Comparison of ENCODE assay signal across 25 cellular contexts in genomic region chr15:73361331-73361730, GRCh38. TPM values are rescaled to one million over a fixed set of nuclear protein-coding genes. Genes with fewer than 3 reads are reported as not detected.
DNase-seq lines count a peak whose midpoint lies in the region; ATAC-seq, FAIRE-seq and TF ChIP-seq lines count a peak whose summit lies in the region.
"Had no signal": no experiment of that assay in that cellular context is flagged by ENCODE, and none has a peak within 500 bp of the region (broad histone marks: within the 10 kb centered on the region; RNA-seq: fewer than 3 reads in every experiment).

No MANE protein-coding gene starts in this region.

- peak overlapping the region; percentile 38 for H3K27ac ChIP-seq in cardiac muscle cell
- no peak overlapping the region for H3K27ac ChIP-seq in H1 (ENCODE audit: low read depth, low read length)
- no peak overlapping the region for H3K27ac ChIP-seq in osteoblast (ENCODE audit: low read depth, low read length)
- H3K27ac ChIP-seq: A549 had no signal

- H2BK5ac ChIP-seq in H1 (ENCODE audit: low read depth, low read length) = no peak overlapping the region

- intact Hi-C loops in left ventricle myocardium superior (cut with micrococcal nuclease) = no loop called here

- TF ChIP-seq EP300 in H1 (IDR thresholded peaks at IDR 0.05; ENCODE audit: borderline replicate concordance in 1 of 2, low read depth in 2 of 2, low read length in 2 of 2) = no peak

- TF ChIP-seq CTCF in cardiac muscle cell (IDR thresholded peaks at IDR 0.05; ENCODE audit: low read depth, low read length) (no peak), H1 (IDR thresholded peaks at IDR 0.05; ENCODE audit: control extremely low read depth in 1 of 3, insufficient read depth in 1 of 3, low read depth in 1 of 3, low read length in 3 of 3) (no peak), osteoblast (IDR thresholded peaks at IDR 0.05; ENCODE audit: extremely low read depth, low read depth, low read length) (no peak)

- no peaks in the 10 kb centered on the region for H3K9me3 ChIP-seq in cardiac muscle cell (ENCODE audit: low read depth)
- H3K9me3 ChIP-seq in H1 (ENCODE audit: insufficient read depth in 2 of 2, low read depth in 1 of 2, low read length in 1 of 2) = no peaks in the 10 kb centered on the region
- H3K9me3 ChIP-seq in iPS-15b (ENCODE audit: control insufficient read depth, insufficient read depth, low read length) = no peaks in the 10 kb centered on the region
- H3K9me3 ChIP-seq in osteoblast (ENCODE audit: low read depth, low read length) = no peaks in the 10 kb centered on the region
- H3K9me3 ChIP-seq: A549 had no signal

- H4K5ac ChIP-seq in H1 (ENCODE audit: insufficient read length, low read depth, low read length) = no peak overlapping the region

- CTCF ChIA-PET in H1 (lab: Charles Lee; ENCODE audit: partially characterized antibody) = interaction anchor here (0.9 to 1.4 kb wide), 3 partner anchors 27 to 103 kb away, joined by 3 to 4 read pairs (median 4); no protein-coding TSS in a partner anchor

- H4K91ac ChIP-seq in H1 (replicated peaks; ENCODE audit: insufficient read length, low read length) = no peak overlapping the region

- FAIRE-seq in H1 (lab: Jason Lieb, UNC) = no peak
- FAIRE-seq: A549, G401.6, GM12892, GM19239 had no signal

- H3K9ac ChIP-seq in H1 (replicated peaks in 1 of 4; ENCODE audit: extremely low read depth in 1 of 4, low read depth in 3 of 4, low read length in 3 of 4) (no peak overlapping the region; a peak in 1 of 7 replicates), iPS-15b (ENCODE audit: low read depth, low read length) (peak overlapping the region; percentile 24)

- H2BK120ac ChIP-seq in H1 (replicated peaks; ENCODE audit: low read depth, low read length) = no peak overlapping the region

- peaks cover 0 to 94% of the 10 kb centered on the region in 2 experiments; a peak in 2 of 4 replicates for H3K79me2 ChIP-seq in H1 (ENCODE audit: control insufficient read depth in 1 of 2, insufficient read depth in 2 of 2, low read length in 2 of 2)
- no peaks in the 10 kb centered on the region for H3K79me2 ChIP-seq in osteoblast (ENCODE audit: insufficient read depth, low read length)

- DNase-seq in cardiac muscle cell (ENCODE audit: low read depth in 1 of 2, low spot score in 1 of 2) (peak in 1 of 2 donors; percentile 29), left ventricle myocardium superior (no peak), H1 (ENCODE audit: low read depth in 1 of 2, low spot score in 2 of 2) (no peak), osteoblast (ENCODE audit: insufficient read length, low spot score, missing footprints) (peak; percentile 80)
- DNase-seq in activated T-cell treated with anti-CD3 and anti-CD28 coated beads, Interleukin-2, amount 50 U/mL, for 48 hours = no peak
- DNase-seq: 8988T; ACHN; AML-193; Calu3; CD4-positive, alpha-beta memory T cell; COR-L47; DMS53; DMS79 treated with DMSO at 0.1 percent for 48 hours; GOT3; H9 had no signal

- ATAC-seq in left ventricle myocardium superior (no peak), GM19463 (IDR thresholded peaks at IDR 0.05; ENCODE audit: unreplicated experiment) (no peak), GM18861 (IDR thresholded peaks at IDR 0.05; ENCODE audit: unreplicated experiment) (no peak)
- ATAC-seq: A549, HCT116 had no signal

- H3K4me1 ChIP-seq in cardiac muscle cell (ENCODE audit: low read depth) (peaks cover 84% of the 10 kb centered on the region), H1 (replicated peaks in 1 of 4; ENCODE audit: control insufficient read depth in 3 of 4, insufficient read depth in 4 of 4, low read length in 3 of 4) (peaks cover 6 to 34% (median 19%) of the 10 kb centered on the region in 4 experiments), iPS-15b (ENCODE audit: control insufficient read depth, insufficient read depth, low read length) (peaks cover 12% of the 10 kb centered on the region), osteoblast (ENCODE audit: insufficient read depth, low read length) (no peaks in the 10 kb centered on the region)
- H3K4me1 ChIP-seq: A549 had no signal

- H3K18ac ChIP-seq in H1 (ENCODE audit: extremely low read depth, low read length) = no peak overlapping the region

- WGBS in H1 (ENCODE audit: extremely low coverage in 1 of 2, insufficient coverage in 1 of 2, insufficient read length in 1 of 2, insufficient replicate concordance in 2 of 2, low coverage in 1 of 2, low lambda C conversion rate in 2 of 2, missing lambda C conversion rate in 1 of 2), 2 experiments = 91% methylated on average over 6 of the region's 7 CpGs; no CpG with 5 or more reads in 1 of the 2 experiments

- H2BK20ac ChIP-seq in H1 (ENCODE audit: low read length) = no peak overlapping the region

- 0 out of 2 replicates have a peak overlapping the region, but pooled peaks have one; percentile 34 for H2AK5ac ChIP-seq in H1 (ENCODE audit: low read depth, low read length)

- no peak overlapping the region for H4K8ac ChIP-seq in H1 (ENCODE audit: extremely low read depth, insufficient read depth, low read length)

- H2AFZ ChIP-seq in H1 (ENCODE audit: low read length) (no peak overlapping the region), osteoblast (ENCODE audit: low read length) (no peak overlapping the region)

- H3K27me3 ChIP-seq in cardiac muscle cell (no peaks in the 10 kb centered on the region), H1 (replicated peaks in 1 of 4; ENCODE audit: control insufficient read depth in 3 of 4, extremely low read depth in 1 of 4, insufficient read depth in 3 of 4, low read length in 3 of 4) (no peaks in the 10 kb centered on the region), iPS-15b (ENCODE audit: control insufficient read depth, insufficient read depth, low read length) (peaks cover under 1% of the 10 kb centered on the region), osteoblast (ENCODE audit: insufficient read depth, low read length) (peaks cover 30% of the 10 kb centered on the region)

- no peak overlapping the region for H3K14ac ChIP-seq in H1 (ENCODE audit: insufficient read length)

- H3K23me2 ChIP-seq in H1 (ENCODE audit: low read depth, low read length) = no peaks in the 10 kb centered on the region; the same call in 1 of the 2 replicates

- H3K4me3 ChIP-seq in cardiac muscle cell (peak overlapping the region; percentile 80), H1 (ENCODE audit: extremely low read depth in 1 of 4, insufficient read depth in 2 of 4, low read depth in 3 of 4, low read length in 4 of 4) (no peak overlapping the region), iPS-15b (ENCODE audit: low read depth, low read length) (no peak overlapping the region), osteoblast (ENCODE audit: insufficient read depth, low read length) (no peak overlapping the region)
- H3K4me3 ChIP-seq: A549 had no signal

- H3K4ac ChIP-seq in H1 (replicated peaks; ENCODE audit: insufficient read length, low read depth, low read length) = no peak overlapping the region

- H2BK12ac ChIP-seq in H1 (ENCODE audit: low read depth, low read length) = no peak overlapping the region; the same call in 1 of the 2 replicates

- no peak for TF ChIP-seq RAD21 in H1 (IDR thresholded peaks at IDR 0.05 in 1 of 2, conservative IDR thresholded peaks at IDR 0.05 in 1 of 2; ENCODE audit: low read depth in 2 of 2, low read length in 2 of 2)

- H3K4me2 ChIP-seq in H1 (ENCODE audit: insufficient read depth in 1 of 2, low read depth in 2 of 2, low read length in 2 of 2) (no peak overlapping the region), osteoblast (ENCODE audit: insufficient read depth, low read length) (no peak overlapping the region)
- H3K4me2 ChIP-seq: A549 had no signal

- H3K36me3 ChIP-seq in cardiac muscle cell (no peaks in the 10 kb centered on the region), H1 (ENCODE audit: control insufficient read depth in 2 of 4, insufficient read depth in 4 of 4, low read length in 3 of 4) (no peaks in the 10 kb centered on the region), iPS-15b (ENCODE audit: control insufficient read depth, insufficient read depth, low read length) (peaks cover 7% of the 10 kb centered on the region), osteoblast (ENCODE audit: insufficient read depth, low read length) (no peaks in the 10 kb centered on the region)

- no peak overlapping the region for H2BK15ac ChIP-seq in H1 (ENCODE audit: low read length)

- H4K20me1 ChIP-seq in H1 (replicated peaks in 1 of 2; ENCODE audit: control insufficient read depth in 1 of 2, insufficient read depth in 2 of 2, low read length in 2 of 2) (peaks cover 21 to 31% of the 10 kb centered on the region in 2 experiments), osteoblast (ENCODE audit: insufficient read depth, low read length) (no peaks in the 10 kb centered on the region)

- H3K23ac ChIP-seq in H1 (ENCODE audit: insufficient read length) = no peak overlapping the region

- POLR2A ChIA-PET in H1 (lab: Charles Lee; ENCODE audit: partially characterized antibody) = interaction anchor here (1.4 to 3.9 kb wide), 2 partner anchors 7 to 13 kb away, joined by 6 to 17 read pairs; partner anchors contain the start of gene HCN4

- H3K56ac ChIP-seq in H1 (replicated peaks; ENCODE audit: insufficient read length, low read depth, low read length) = no peak overlapping the region

- H3K79me1 ChIP-seq in H1 (ENCODE audit: low read depth, low read length) = peaks cover 36% of the 10 kb centered on the region

- no peak for TF ChIP-seq POLR2A in H1 (IDR thresholded peaks at IDR 0.05; ENCODE audit: control extremely low read depth in 1 of 2, low read depth in 2 of 2, low read length in 2 of 2)

TF ChIP-seq in H1, 55 proteins besides CTCF, POLR2A, EP300 and RAD21 (continues in another document):
- TF ChIP-seq EGR1 (IDR thresholded peaks at IDR 0.05; ENCODE audit: borderline replicate concordance, low read depth, low read length) (no peak), POU5F1 (IDR thresholded peaks at IDR 0.05; ENCODE audit: low read depth, low read length) (no peak), RXRA (IDR thresholded peaks at IDR 0.05; ENCODE audit: insufficient read depth, low read depth, low read length) (no peak), POLR2AphosphoS5 (IDR thresholded peaks at IDR 0.05; ENCODE audit: low read depth, low read length) (no peak), TAF7 (optimal IDR thresholded peaks at IDR 0.05; ENCODE audit: borderline replicate concordance, low read depth, low read length) (no peak), EZH2 (IDR thresholded peaks at IDR 0.05; ENCODE audit: low read depth, low read length, severe bottlenecking) (no peak), PHF8 (conservative IDR thresholded peaks at IDR 0.05; ENCODE audit: low read depth, low read length) (no peak)

RNA-seq across cellular contexts. Expression of gene HCN4, which starts 7.4 kb away (rescaled TPM):
- total RNA-seq in cardiac muscle cell = 93.1 and 159 TPM in 2 replicates
- 59.2 and 102 TPM in 2 replicates for polyA plus RNA-seq in cardiac muscle cell
- total RNA-seq in left ventricle myocardium superior = 21.1 TPM
- total RNA-seq in H1 (2021; fragmentation: NEBNext Ultra II Directional; extraction: Animal tissue kit (Norgen Biotek cat#: 25700)) = 8.5 and 9.3 TPM in 2 replicates
- 3.7 and 4.1 TPM in 2 replicates for polyA plus RNA-seq in H1 (2011; rRNA removed)
- polyA plus RNA-seq in H1 (2011; cell fraction: cytosol; rRNA removed) = 1.8 TPM
- polyA plus RNA-seq in H1 (2011; cell fraction: nucleus; rRNA removed) = 4.5 TPM
- polyA plus RNA-seq in H1 (2012, experiment 1 of 2) = 8.5 to 11.8 TPM (median 9.7 TPM) in 4 replicates
- polyA plus RNA-seq in H1 (2012, experiment 2 of 2) = 8.7 TPM
- 5.8 TPM for polyA plus RNA-seq in H1 (2013, experiment 1 of 2)
- polyA plus RNA-seq in H1 (2013, experiment 2 of 2) = 6.7 TPM
- 5.0 and 5.7 TPM in 2 replicates for polyA minus RNA-seq in H1 (2011; rRNA and poly(A)+ RNA removed)
- 4.4 TPM for polyA minus RNA-seq in H1 (2011; cell fraction: cytosol; rRNA and poly(A)+ RNA removed)
- polyA minus RNA-seq in H1 (2011; cell fraction: nucleus; rRNA and poly(A)+ RNA removed) = 7.2 TPM
- not detected in 2 replicates for total RNA-seq in osteoblast
- total RNA-seq: CD4-positive, alpha-beta memory T cell; Daoy had no signal
- polyA plus RNA-seq: BJ; CD4-positive, alpha-beta memory T cell had no signal
